In genomic region chr2:177618270-177619253, GRCh38 we compare ENCODE assay signal across 1 cellular context.
A peak's percentile ranks its signal among the peaks of the same experiment; 100 is the strongest.
TF ChIP-seq lines count a peak whose summit lies in the region.

No MANE protein-coding gene starts in this region.

TF ChIP-seq in HepG2, 621 proteins besides CTCF, POLR2A, EP300 and RAD21 (continued from another document and continues in another):
- peak; percentile 39; the same call in 1 of the 2 replicates for TF ChIP-seq RERE (CRISPR knock-in tag; IDR thresholded peaks at IDR 0.05; ENCODE audit: low read depth)
- TF ChIP-seq THRA (CRISPR knock-in tag; IDR thresholded peaks at IDR 0.05; ENCODE audit: borderline replicate concordance) = peak; percentile 55
- TF ChIP-seq ZGPAT (CRISPR knock-in tag; IDR thresholded peaks at IDR 0.05) = peak; percentile 94
- TF ChIP-seq NRL (CRISPR knock-in tag; IDR thresholded peaks at IDR 0.05; ENCODE audit: borderline replicate concordance) = peak; percentile 71; the same call in 1 of the 2 replicates
- TF ChIP-seq ZNF569 (CRISPR knock-in tag; IDR thresholded peaks at IDR 0.05; ENCODE audit: borderline replicate concordance) = no peak
- peak; percentile 48; the same call in 1 of the 2 replicates for TF ChIP-seq THAP7 (CRISPR knock-in tag; IDR thresholded peaks at IDR 0.05)
- peak; percentile 76 for TF ChIP-seq FOXC1 (CRISPR knock-in tag; IDR thresholded peaks at IDR 0.05; ENCODE audit: borderline replicate concordance)
- TF ChIP-seq SALL1 (CRISPR knock-in tag; IDR thresholded peaks at IDR 0.05) = peak; percentile 82
- peak; percentile 57; the same call in 1 of the 2 replicates for TF ChIP-seq ZNF253 (CRISPR knock-in tag; IDR thresholded peaks at IDR 0.05; ENCODE audit: borderline replicate concordance)
- peak; percentile 87 for TF ChIP-seq TOPORS (CRISPR knock-in tag; IDR thresholded peaks at IDR 0.05)
- TF ChIP-seq ATF1 (CRISPR knock-in tag; IDR thresholded peaks at IDR 0.05) = peak; percentile 72
- peak; percentile 29 for TF ChIP-seq ARHGAP35 (CRISPR knock-in tag; IDR thresholded peaks at IDR 0.05; ENCODE audit: borderline replicate concordance)
- no peak for TF ChIP-seq NONO (IDR thresholded peaks at IDR 0.05)
- TF ChIP-seq NONO (CRISPR knock-in tag; conservative IDR thresholded peaks at IDR 0.05) = peak; percentile 95
- peak; percentile 79; the same call in 1 of the 2 replicates for TF ChIP-seq ZNF280D (CRISPR knock-in tag; IDR thresholded peaks at IDR 0.05)
- peak; percentile 88 for TF ChIP-seq BORCS8-MEF2B (CRISPR knock-in tag; IDR thresholded peaks at IDR 0.05)
- TF ChIP-seq ATF3 (CRISPR knock-in tag; IDR thresholded peaks at IDR 0.05) = peak; percentile 15; the same call in 1 of the 2 replicates
- TF ChIP-seq PITX1 (CRISPR knock-in tag; IDR thresholded peaks at IDR 0.05) = peak; percentile 74
- TF ChIP-seq KDM3A (CRISPR knock-in tag; IDR thresholded peaks at IDR 0.05; ENCODE audit: low read depth) = 0 out of 2 replicates have a peak, but pooled peaks have one; percentile 21
- TF ChIP-seq ZNF292 (CRISPR knock-in tag; IDR thresholded peaks at IDR 0.05; ENCODE audit: borderline replicate concordance, low read depth) = peak; percentile 92; the same call in 1 of the 2 replicates
- TF ChIP-seq NFE2L1 (CRISPR knock-in tag; IDR thresholded peaks at IDR 0.05; ENCODE audit: borderline replicate concordance) = peak; percentile 27; the same call in 1 of the 2 replicates
- peak; percentile 14; the same call in 1 of the 2 replicates for TF ChIP-seq TBX3 (IDR thresholded peaks at IDR 0.05; ENCODE audit: borderline replicate concordance)
- TF ChIP-seq GFI1 (CRISPR knock-in tag; IDR thresholded peaks at IDR 0.05; ENCODE audit: borderline replicate concordance) = 0 out of 2 replicates have a peak, but pooled peaks have one; percentile 58
- TF ChIP-seq ZNF512 (CRISPR knock-in tag; IDR thresholded peaks at IDR 0.05) = no peak
- TF ChIP-seq ZNF891 (CRISPR knock-in tag; IDR thresholded peaks at IDR 0.05) = peak; percentile 90
- peak; percentile 93 for TF ChIP-seq KAT8 (CRISPR knock-in tag; IDR thresholded peaks at IDR 0.05)
- TF ChIP-seq GATAD1 (CRISPR knock-in tag; IDR thresholded peaks at IDR 0.05) = peak; percentile 88; the same call in 1 of the 2 replicates
- no peak for TF ChIP-seq TERF1 (CRISPR knock-in tag; IDR thresholded peaks at IDR 0.05)
- peak; percentile 89; the same call in 1 of the 2 replicates for TF ChIP-seq ZNF337 (CRISPR knock-in tag; IDR thresholded peaks at IDR 0.05; ENCODE audit: borderline replicate concordance, low read depth)
- TF ChIP-seq ZNF615 (CRISPR knock-in tag; IDR thresholded peaks at IDR 0.05; ENCODE audit: borderline replicate concordance) = peak; percentile 86; the same call in 1 of the 2 replicates
- TF ChIP-seq BRF2 (CRISPR knock-in tag; IDR thresholded peaks at IDR 0.05) = 0 out of 2 replicates have a peak, but pooled peaks have one; percentile 43
- TF ChIP-seq ATF5 (CRISPR knock-in tag; IDR thresholded peaks at IDR 0.05; ENCODE audit: low read depth) = peak; percentile 95
- TF ChIP-seq RFX5 (IDR thresholded peaks at IDR 0.05; ENCODE audit: low read depth, low read length) = peak; percentile 63; the same call in 1 of the 2 replicates
- peak; percentile 44; the same call in 1 of the 2 replicates for TF ChIP-seq STAT5B (CRISPR knock-in tag; IDR thresholded peaks at IDR 0.05)
- peak; percentile 63; the same call in 1 of the 2 replicates for TF ChIP-seq ZBTB2 (CRISPR knock-in tag; IDR thresholded peaks at IDR 0.05; ENCODE audit: low read depth)
- peak; percentile 77; the same call in 1 of the 2 replicates for TF ChIP-seq ZNF782 (CRISPR knock-in tag; IDR thresholded peaks at IDR 0.05; ENCODE audit: borderline replicate concordance)
